In the genomic region with DNA sequence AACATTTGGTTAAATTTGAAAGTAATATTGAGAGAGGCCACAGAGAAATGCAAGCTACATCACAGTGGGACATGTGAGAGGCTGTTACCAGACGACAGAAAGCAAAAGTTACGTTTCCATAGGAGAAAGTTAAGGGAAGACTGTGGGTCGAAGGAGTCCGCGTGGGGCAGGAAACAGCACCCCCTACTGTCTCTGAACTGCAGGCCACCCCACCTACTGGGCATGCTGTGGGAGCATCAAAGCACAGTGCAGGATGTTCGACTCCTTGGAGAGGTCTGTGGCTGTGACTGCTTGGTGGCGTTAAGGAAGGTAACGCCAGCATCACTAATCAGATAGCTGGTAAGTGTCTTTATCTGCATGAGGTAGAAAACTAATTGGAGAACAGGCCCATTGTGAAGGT, we compare ENCODE assay signal across 8 cellular contexts.
DNase-seq lines count a peak whose midpoint lies in the region; ATAC-seq and TF ChIP-seq lines count a peak whose summit lies in the region.

No MANE protein-coding gene starts in this region.

- no peaks in the 10 kb centered on the region for H3K36me3 ChIP-seq in Panc1 (ENCODE audit: control insufficient read depth, insufficient read depth, low read length)

- H3K27me3 ChIP-seq in Panc1 (ENCODE audit: control insufficient read depth, insufficient read depth, low read length): no peaks in the 10 kb centered on the region

- H3K4me1 Mint-ChIP-seq in natural killer cell treated with Interleukin-12 subunit alpha and Interleukin-12 subunit beta and Interleukin-15 and Interleukin-18, amount 100 ng/mL, for 72 hours (ENCODE audit: low read depth in 2 of 2): no peaks in the 10 kb centered on the region

- H3K27ac ChIP-seq in Panc1 (ENCODE audit: low read length): no peak overlapping the region

- no peaks in the 10 kb centered on the region for H3K9me3 Mint-ChIP-seq in natural killer cell treated with Interleukin-12 subunit alpha and Interleukin-12 subunit beta and Interleukin-15 and Interleukin-18, amount 100 ng/mL, for 72 hours

- no peaks in the 10 kb centered on the region for H3K36me3 Mint-ChIP-seq in natural killer cell treated with Interleukin-12 subunit alpha and Interleukin-12 subunit beta and Interleukin-15 and Interleukin-18, amount 100 ng/mL, for 72 hours

- no peaks in the 10 kb centered on the region for H3K27me3 Mint-ChIP-seq in natural killer cell treated with Interleukin-12 subunit alpha and Interleukin-12 subunit beta and Interleukin-15 and Interleukin-18, amount 100 ng/mL, for 72 hours

- no peak overlapping the region for H3K4me3 ChIP-seq in Panc1 (ENCODE audit: low read depth in 2 of 2, low read length in 2 of 2)

- no peaks in the 10 kb centered on the region for H3K4me1 ChIP-seq in Panc1 (ENCODE audit: control insufficient read depth, insufficient read depth, low read length)

- BruUV-seq in Panc1 (replicated peaks; lab: Mats Ljungman, UMichigan): no TSS peak

- no peak overlapping the region for H3K4me3 Mint-ChIP-seq in natural killer cell treated with Interleukin-12 subunit alpha and Interleukin-12 subunit beta and Interleukin-15 and Interleukin-18, amount 100 ng/mL, for 72 hours

- POLR2A ChIA-PET in Panc1 (lab: Charles Lee): no interaction called here

- H3K9me3 ChIP-seq in Panc1 (ENCODE audit: control insufficient read depth, insufficient read depth, low read depth, low read length): no peaks in the 10 kb centered on the region

- intact Hi-C loops in Panc1 (cut with micrococcal nuclease; ENCODE audit: unreplicated experiment): no loop called here

- in situ Hi-C loops in Panc1 (cut with HindIII; ENCODE audit: low pct_unique_long_range_greater_than_20kb, low sequenced_read_pairs): no loop called here

- no peak overlapping the region for H3K27ac Mint-ChIP-seq in natural killer cell treated with Interleukin-12 subunit alpha and Interleukin-12 subunit beta and Interleukin-15 and Interleukin-18, amount 100 ng/mL, for 72 hours

- CTCF ChIA-PET in Panc1 (lab: Charles Lee): no interaction called here

- DNase-seq in A172 (ENCODE audit: low spot score) (peak; percentile 2), Panc1 (ENCODE audit: low read depth, low spot score) (peak; percentile 20), dermis blood vessel endothelial cell (peak; percentile 69), NCI-H2081 treated with DMSO at 0.1 percent for 48 hours (lab: John Stamatoyannopoulos, UW) (no peak), SHP77 treated with DMSO at 0.1 percent for 48 hours (lab: John Stamatoyannopoulos, UW) (no peak)
- DNase-seq in natural killer cell treated with Interleukin-12 subunit alpha and Interleukin-12 subunit beta and Interleukin-15 and Interleukin-18, amount 100 ng/mL, for 72 hours (ENCODE audit: low spot score): no peak

- ATAC-seq in GM18502 (IDR thresholded peaks at IDR 0.05; ENCODE audit: poor library complexity, unreplicated experiment): peak; percentile 94
- peak; percentile 96 for ATAC-seq in HG02885 (IDR thresholded peaks at IDR 0.05; ENCODE audit: poor library complexity, unreplicated experiment)
- ATAC-seq in Panc1: peak; percentile 76; the same call in 1 of the 2 replicates
- peak; percentile 68 to 79 for ATAC-seq in natural killer cell treated with Interleukin-12 subunit alpha and Interleukin-12 subunit beta and Interleukin-15 and Interleukin-18, amount 100 ng/mL, for 72 hours

- peak; percentile 58 for TF ChIP-seq CTCF in Panc1 (IDR thresholded peaks at IDR 0.05)

Comparison
In these comparisons a context has a peak if more than half of its experiments do, and no peak if none do; other contexts are left out.
1. DNase-seq: peak in A172 (single experiment), Panc1 (single experiment) and dermis blood vessel endothelial cell (single experiment); none in natural killer cell treated with Interleukin-12 subunit alpha and Interleukin-12 subunit beta and Interleukin-15 and Interleukin-18, amount 100 ng/mL, for 72 hours (single experiment), NCI-H2081 treated with DMSO at 0.1 percent for 48 hours (single experiment) and SHP77 treated with DMSO at 0.1 percent for 48 hours (single experiment).
2. Peak in every context shown above with its lines, with median percentiles within 50 percentile points of each other: ATAC-seq.